16 cellular contexts compared by ENCODE assay signal in the genomic region with DNA sequence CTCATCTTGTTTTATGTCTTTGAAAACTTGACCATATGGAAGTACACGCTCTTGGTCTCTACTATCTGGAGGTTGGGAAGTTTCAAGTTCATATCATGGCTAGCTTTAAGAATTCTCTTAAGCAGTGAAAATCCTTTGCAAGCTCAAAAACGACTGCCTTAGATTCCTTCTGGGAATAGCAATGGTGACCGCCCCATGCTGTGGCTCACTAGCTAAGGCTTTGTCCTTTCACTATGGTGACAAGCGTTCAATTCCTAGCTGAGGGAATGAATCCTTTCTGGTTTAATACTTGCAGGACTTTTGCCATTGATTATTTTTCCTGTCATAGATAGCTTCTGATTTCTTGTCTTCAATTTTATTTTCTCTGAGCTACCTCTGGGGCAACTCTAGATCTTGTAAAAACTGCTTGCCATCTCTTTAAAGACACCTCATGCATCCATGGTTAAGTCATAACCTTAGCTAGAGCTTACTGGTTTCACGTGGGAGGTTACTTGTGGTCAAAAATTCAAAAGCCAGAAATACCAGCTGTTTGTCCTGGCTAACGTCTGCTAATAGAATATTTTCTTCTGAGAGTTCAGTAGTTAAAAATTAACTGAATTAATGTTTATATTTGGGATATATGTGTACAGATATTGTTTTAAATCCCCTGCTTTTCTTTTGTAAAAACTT.
DNase-seq lines count a peak whose midpoint lies in the region; ATAC-seq and TF ChIP-seq lines count a peak whose summit lies in the region.
"Had no signal": no experiment of that assay in that cellular context is flagged by ENCODE, and none has a peak within 500 bp of the region (broad histone marks: within the 10 kb centered on the region; RNA-seq: fewer than 3 reads in every experiment).

No MANE protein-coding gene starts in this region.

- H4K8ac ChIP-seq in mesendoderm (ENCODE audit: low read depth, low read length), result no peak overlapping the region

- H3K9ac ChIP-seq in mesendoderm (ENCODE audit: low read length), result no peak overlapping the region
- H3K9ac ChIP-seq in SK-N-SH, result no peak overlapping the region

- H3K9me3 Mint-ChIP-seq in WTC11, result peaks cover 57% of the 10 kb centered on the region

- H3K9me2 ChIP-seq in SK-N-SH, result 0 out of 2 replicates have a peak, but pooled peaks cover 3% of the 10 kb centered on the region

- H3F3A ChIP-seq in SK-N-SH (replicated peaks; ENCODE audit: insufficient read depth), result no peaks in the 10 kb centered on the region

- H3K4me3 Mint-ChIP-seq in WTC11, result no peak overlapping the region
- H3K4me3 Mint-ChIP-seq: activated naive CD8-positive, alpha-beta T cell treated with anti-CD3 and anti-CD28 coated beads, Interleukin-2, amount 10 ng/mL, durations not matched to agents 7 days and 5 days; dendritic cell treated with granulocyte-macrophage colony-stimulating factor and Interleukin-4, amounts not matched to agents 40 ng/mL and 50 ng/mL, for 4 days; immature natural killer cell; stimulated activated naive CD8-positive, alpha-beta T cell treated with anti-CD3 and anti-CD28 coated beads, Interleukin-15, Interleukin-2, amounts not matched to agents 100 ng/mL and 50 ng/mL, for 24 hours had no signal

- H3K27ac ChIP-seq in mesendoderm (ENCODE audit: low read depth, low read length) (no peak overlapping the region), SK-N-SH (ENCODE audit: low read depth in 2 of 2, low read length in 1 of 2) (no peak overlapping the region)

- no peak overlapping the region for H2BK15ac ChIP-seq in mesendoderm (replicated peaks; ENCODE audit: low read depth)

- no peaks in the 10 kb centered on the region for H3K9me3 ChIP-seq in SK-N-SH

- H3K79me2 ChIP-seq in mesendoderm (ENCODE audit: control insufficient read depth, insufficient read depth, low read length) (no peaks in the 10 kb centered on the region), SK-N-SH (ENCODE audit: insufficient read depth) (no peaks in the 10 kb centered on the region)

- no peak overlapping the region for H2BK5ac ChIP-seq in mesendoderm (ENCODE audit: low read length)

- no peak overlapping the region for H3K27ac Mint-ChIP-seq in WTC11
- H3K27ac Mint-ChIP-seq: activated naive CD8-positive, alpha-beta T cell treated with anti-CD3 and anti-CD28 coated beads, Interleukin-2, amount 10 ng/mL, durations not matched to agents 7 days and 5 days; dendritic cell treated with granulocyte-macrophage colony-stimulating factor and Interleukin-4, amounts not matched to agents 40 ng/mL and 50 ng/mL, for 4 days; immature natural killer cell; stimulated activated naive CD8-positive, alpha-beta T cell treated with anti-CD3 and anti-CD28 coated beads, Interleukin-15, Interleukin-2, amounts not matched to agents 100 ng/mL and 50 ng/mL, for 24 hours had no signal

- peaks cover 19% of the 10 kb centered on the region for H3K4me1 Mint-ChIP-seq in WTC11
- H3K4me1 Mint-ChIP-seq: activated naive CD8-positive, alpha-beta T cell treated with anti-CD3 and anti-CD28 coated beads, Interleukin-2, amount 10 ng/mL, durations not matched to agents 7 days and 5 days; immature natural killer cell had no signal

- no peak overlapping the region for H3K18ac ChIP-seq in mesendoderm (ENCODE audit: low read length)

- no peaks in the 10 kb centered on the region; the same call in 1 of the 2 replicates for H3K27me3 Mint-ChIP-seq in WTC11 (ENCODE audit: low read depth)
- H3K27me3 Mint-ChIP-seq: activated naive CD8-positive, alpha-beta T cell treated with anti-CD3 and anti-CD28 coated beads, Interleukin-2, amount 10 ng/mL, durations not matched to agents 7 days and 5 days; dendritic cell treated with granulocyte-macrophage colony-stimulating factor and Interleukin-4, amounts not matched to agents 40 ng/mL and 50 ng/mL, for 4 days had no signal

- ATAC-seq in GM18870 (IDR thresholded peaks at IDR 0.05; ENCODE audit: unreplicated experiment) (peak; percentile 73), HG02885 (IDR thresholded peaks at IDR 0.05; ENCODE audit: poor library complexity, unreplicated experiment) (peak; percentile 78), WTC11 (peak; percentile 46; the same call in 1 of the 2 replicates)

- no peaks in the 10 kb centered on the region for H3K79me1 ChIP-seq in mesendoderm (ENCODE audit: low read length)

- H3K4me2 ChIP-seq in mesendoderm (ENCODE audit: low read length) (no peak overlapping the region), SK-N-SH (no peak overlapping the region)

- H2AFZ ChIP-seq in SK-N-SH (ENCODE audit: low read depth), result no peak overlapping the region

- no peak overlapping the region for H3K4ac ChIP-seq in mesendoderm (ENCODE audit: low read depth, low read length)

- no peaks in the 10 kb centered on the region for H4K20me1 ChIP-seq in SK-N-SH (ENCODE audit: insufficient read depth)

- no peak overlapping the region for H4K5ac ChIP-seq in mesendoderm (ENCODE audit: low read length)

- TF ChIP-seq CTCF in WTC11 (IDR thresholded peaks at IDR 0.05) (no peak), SK-N-SH (IDR thresholded peaks at IDR 0.05) (no peak)

- POLR2A ChIA-PET in WTC11 (lab: Charles Lee), result no interaction called here
- POLR2A ChIA-PET in SK-N-SH (lab: Yijun Ruan, JAX), result no interaction called here

- no CpG with 5 or more reads among the region's 6 CpGs for WGBS in mesendoderm (ENCODE audit: extremely low coverage, insufficient coverage, low lambda C conversion rate)
- 69% methylated on average over 6 of the region's 6 CpGs for WGBS in SK-N-SH (ENCODE audit: low lambda C conversion rate)

- no peak overlapping the region for H3K56ac ChIP-seq in mesendoderm (ENCODE audit: low read length)

- DNase-seq in WTC11 (ENCODE audit: low spot score), result peak; percentile 16
- peak; percentile 14 for DNase-seq in mesendoderm
- DNase-seq in SK-N-SH, result no peak
- no peak for DNase-seq in NCI-H510A treated with DMSO at 0.1 percent for 48 hours (lab: John Stamatoyannopoulos, UW)
- DNase-seq in NCI-H2196 (lab: John Stamatoyannopoulos, UW; ENCODE audit: unreplicated experiment), result no peak
- no peak for DNase-seq in activated CD4-positive, CD25-positive, alpha-beta regulatory T cell (lab: John Stamatoyannopoulos, UW)
- DNase-seq: activated CD4-positive, CD25-positive, alpha-beta regulatory T cell treated with anti-CD3 and anti-CD28 coated beads, Interleukin-2, amount 50 U/mL, for 72 hours; activated naive CD8-positive, alpha-beta T cell treated with anti-CD3 and anti-CD28 coated beads, Interleukin-2, amount 10 ng/mL, durations not matched to agents 7 days and 5 days; activated T-cell treated with anti-CD3 and anti-CD28 coated beads for 4 hours; C1 segment of cervical spinal cord; immature natural killer cell; NCI-H2107 had no signal

- H3K27me3 ChIP-seq in mesendoderm (ENCODE audit: insufficient read depth, low read length, poor library complexity) (no peaks in the 10 kb centered on the region), SK-N-SH (ENCODE audit: insufficient read depth) (no peaks in the 10 kb centered on the region)

- CTCF ChIA-PET in WTC11 (lab: Charles Lee), result interaction anchor here (1.4 to 2.2 kb wide), 2 partner anchors 68 to 522 kb away, joined by 3 to 6 read pairs; no protein-coding TSS in a partner anchor
- CTCF ChIA-PET in SK-N-SH (lab: Yijun Ruan, JAX), result no interaction called here

- no peak for TF ChIP-seq RAD21 in SK-N-SH (IDR thresholded peaks at IDR 0.05; ENCODE audit: low read length)

- H2BK120ac ChIP-seq in mesendoderm (ENCODE audit: low read depth, low read length), result no peak overlapping the region

- H3K4me3 ChIP-seq in mesendoderm (ENCODE audit: low read length), result no peak overlapping the region
- H3K4me3 ChIP-seq in SK-N-SH (ENCODE audit: low read depth in 2 of 2, low read length in 1 of 2), result no peak overlapping the region

- H3K23ac ChIP-seq in mesendoderm (ENCODE audit: low read length), result no peak overlapping the region

- H2AK5ac ChIP-seq in mesendoderm (ENCODE audit: low read length), result no peak overlapping the region

- H3K36me3 ChIP-seq in mesendoderm (ENCODE audit: control insufficient read depth, insufficient read depth, low read length), result no peaks in the 10 kb centered on the region
- no peaks in the 10 kb centered on the region for H3K36me3 ChIP-seq in SK-N-SH (replicated peaks in 1 of 2; ENCODE audit: control insufficient read depth in 1 of 2, insufficient read depth in 2 of 2, low read length in 1 of 2)

- H3K4me1 ChIP-seq in mesendoderm (ENCODE audit: control insufficient read depth, low read depth, low read length), result no peaks in the 10 kb centered on the region
- no peaks in the 10 kb centered on the region for H3K4me1 ChIP-seq in SK-N-SH (ENCODE audit: control insufficient read depth in 1 of 2, insufficient read depth in 2 of 2, low read depth in 1 of 2, low read length in 1 of 2)

- no peak for TF ChIP-seq EP300 in SK-N-SH (IDR thresholded peaks at IDR 0.05; ENCODE audit: borderline replicate concordance in 1 of 2, low read depth in 1 of 2, low read length in 1 of 2)

- H3K36me3 Mint-ChIP-seq in WTC11, result peaks cover 51% of the 10 kb centered on the region
- H3K36me3 Mint-ChIP-seq: activated naive CD8-positive, alpha-beta T cell treated with anti-CD3 and anti-CD28 coated beads, Interleukin-2, amount 10 ng/mL, durations not matched to agents 7 days and 5 days had no signal

TF ChIP-seq in WTC11, 78 proteins besides CTCF, POLR2A, EP300 and RAD21 (continues in another document):
- TF ChIP-seq ZNF219 (CRISPR knock-in tag; IDR thresholded peaks at IDR 0.05; ENCODE audit: borderline replicate concordance), result no peak
- no peak for TF ChIP-seq SP1 (CRISPR knock-in tag; conservative IDR thresholded peaks at IDR 0.05)
- no peak for TF ChIP-seq ZNF138 (CRISPR knock-in tag; conservative IDR thresholded peaks at IDR 0.05)
- no peak for TF ChIP-seq FOXJ3 (CRISPR knock-in tag; IDR thresholded peaks at IDR 0.05; ENCODE audit: borderline replicate concordance)
- TF ChIP-seq FOXP1 (CRISPR knock-in tag; IDR thresholded peaks at IDR 0.05; ENCODE audit: borderline replicate concordance), result no peak

TF ChIP-seq in SK-N-SH, 30 proteins besides CTCF, POLR2A, EP300 and RAD21 (continues in another document):
- TF ChIP-seq, protein P1, sequence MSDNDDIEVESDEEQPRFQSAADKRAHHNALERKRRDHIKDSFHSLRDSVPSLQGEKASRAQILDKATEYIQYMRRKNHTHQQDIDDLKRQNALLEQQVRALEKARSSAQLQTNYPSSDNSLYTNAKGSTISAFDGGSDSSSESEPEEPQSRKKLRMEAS (IDR thresholded peaks at IDR 0.05; ENCODE audit: low read depth), result no peak
- TF ChIP-seq, protein P2, sequence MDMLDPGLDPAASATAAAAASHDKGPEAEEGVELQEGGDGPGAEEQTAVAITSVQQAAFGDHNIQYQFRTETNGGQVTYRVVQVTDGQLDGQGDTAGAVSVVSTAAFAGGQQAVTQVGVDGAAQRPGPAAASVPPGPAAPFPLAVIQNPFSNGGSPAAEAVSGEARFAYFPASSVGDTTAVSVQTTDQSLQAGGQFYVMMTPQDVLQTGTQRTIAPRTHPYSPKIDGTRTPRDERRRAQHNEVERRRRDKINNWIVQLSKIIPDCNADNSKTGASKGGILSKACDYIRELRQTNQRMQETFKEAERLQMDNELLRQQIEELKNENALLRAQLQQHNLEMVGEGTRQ (IDR thresholded peaks at IDR 0.05; ENCODE audit: borderline replicate concordance, low read depth, low read length), result no peak
- TF ChIP-seq GATA2 (CRISPR knock-in tag; IDR thresholded peaks at IDR 0.05), result no peak
- TF ChIP-seq MXI1 (IDR thresholded peaks at IDR 0.05; ENCODE audit: low read depth, low read length), result no peak

Comparison
In these comparisons a context has a peak if more than half of its experiments do, and no peak if none do; other contexts are left out.
1. DNase-seq: peak in WTC11 (single experiment) and mesendoderm (single experiment); none in SK-N-SH (single experiment), NCI-H510A treated with DMSO at 0.1 percent for 48 hours (single experiment), NCI-H2196 (single experiment) and activated CD4-positive, CD25-positive, alpha-beta regulatory T cell (0 of 4).
2. Peak in every context shown above with its lines, with median percentiles within 50 percentile points of each other: ATAC-seq.